21 cellular contexts compared by ENCODE assay signal in the genomic region with DNA sequence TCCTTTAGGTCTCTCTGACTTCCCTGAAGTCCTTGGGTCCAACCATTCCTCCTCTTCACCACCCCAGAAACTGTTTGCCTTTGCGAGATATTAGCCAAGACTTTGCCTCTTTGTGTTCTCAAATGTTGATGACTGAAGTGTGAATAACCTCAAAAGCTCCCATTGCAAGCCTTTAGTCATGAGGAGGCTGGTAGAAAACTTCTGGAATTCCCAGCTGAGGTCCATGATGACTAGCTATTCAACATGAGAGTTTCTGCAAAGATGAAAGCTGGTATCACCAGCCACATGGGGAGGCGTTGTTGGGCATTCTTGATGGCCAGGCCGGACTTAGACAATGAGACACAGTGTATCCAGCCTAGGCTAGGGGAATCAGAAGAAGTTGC.
DNase-seq lines count a peak whose midpoint lies in the region; ATAC-seq and TF ChIP-seq lines count a peak whose summit lies in the region.
"Had no signal": no experiment of that assay in that cellular context is flagged by ENCODE, and none has a peak within 500 bp of the region (broad histone marks: within the 10 kb centered on the region; RNA-seq: fewer than 3 reads in every experiment).

No MANE protein-coding gene starts in this region.

- TF ChIP-seq CTCF in AG10803 (conservative IDR thresholded peaks at IDR 0.05; ENCODE audit: low read length), result no peak

- no peak for ATAC-seq in HG02885 (IDR thresholded peaks at IDR 0.05; ENCODE audit: poor library complexity, unreplicated experiment)

- no peak overlapping the region for H3K4me3 ChIP-seq in AG10803 (ENCODE audit: low read length)

- peak; percentile 74 for DNase-seq in AG10803 (ENCODE audit: low read depth)
- peak; percentile 40 for DNase-seq in GM04503 (ENCODE audit: low read depth)
- peak; percentile 10 for DNase-seq in amniotic epithelial cell (ENCODE audit: low read depth)
- DNase-seq in stromal cell of bone marrow (ENCODE audit: low read depth), result peak; percentile 35
- no peak for DNase-seq in activated CD8-positive, alpha-beta memory T cell treated with anti-CD3 and anti-CD28 coated beads, Interleukin-2, amount 50 U/mL, for 48 hours
- no peak for DNase-seq in NK-92 (lab: John Stamatoyannopoulos, UW; ENCODE audit: unreplicated experiment)
- DNase-seq: AML-193; Calu3; CD8-positive, alpha-beta memory T cell; DMS153; GOT3; HCEC 1CT; MM.1S; NCI-H1092; NCI-H1436; NCI-H1930; NK-92 treated with Interleukin-12 subunit alpha and Interleukin-12 subunit beta, amount 100 ng/mL, for 24 hours; SIG-M5; SK-N-SH; T-helper 2 cell had no signal

Comparison
In these comparisons a context has a peak if more than half of its experiments do, and no peak if none do; other contexts are left out.
1. DNase-seq: peak in AG10803 (single experiment), GM04503 (single experiment), amniotic epithelial cell (single experiment) and stromal cell of bone marrow (single experiment); none in activated CD8-positive, alpha-beta memory T cell treated with anti-CD3 and anti-CD28 coated beads, Interleukin-2, amount 50 U/mL, for 48 hours (single experiment) and NK-92 (single experiment).